Comparison of ENCODE assay signal across 32 cellular contexts in genomic region chr22:17882727-17883126, GRCh38.
"Had no signal": no experiment of that assay in that cellular context is flagged by ENCODE, and none has a peak within 500 bp of the region (broad histone marks: within the 10 kb centered on the region; RNA-seq: fewer than 3 reads in every experiment).

No MANE protein-coding gene starts in this region.

- H3K4me3 Mint-ChIP-seq: activated CD4-positive, alpha-beta T cell treated with anti-CD3 and anti-CD28 coated beads, Interleukin-2, amount 10 ng/mL, durations not matched to agents 24 days and 14 days; activated CD8-positive, alpha-beta T cell treated with anti-CD3 and anti-CD28 coated beads for 36 hours; activated naive CD8-positive, alpha-beta T cell treated with anti-CD3 and anti-CD28 coated beads for 36 hours; activated T-cell treated with anti-CD3 and anti-CD28 coated beads, Interleukin-2, amount 50 U/mL, for 72 hours; activated T-helper 17 cell treated with anti-CD3 and anti-CD28 coated beads, Interleukin-2, amount 50 U/mL, for 72 hours had no signal

- H3K27me3 Mint-ChIP-seq: activated CD4-positive, alpha-beta T cell treated with anti-CD3 and anti-CD28 coated beads, Interleukin-2, amount 10 ng/mL, durations not matched to agents 24 days and 14 days; activated CD8-positive, alpha-beta T cell treated with anti-CD3 and anti-CD28 coated beads for 36 hours; activated naive CD8-positive, alpha-beta T cell treated with anti-CD3 and anti-CD28 coated beads for 36 hours; activated T-helper 17 cell treated with anti-CD3 and anti-CD28 coated beads, Interleukin-2, amount 50 U/mL, for 72 hours had no signal

- H3K4me1 ChIP-seq: Peyer's patch had no signal

- H3K27ac ChIP-seq: brain microvascular endothelial cell, Peyer's patch had no signal

- DNase-seq: activated CD4-positive, alpha-beta T cell treated with anti-CD3 and anti-CD28 coated beads, Interleukin-2, amount 10 ng/mL, durations not matched to agents 24 days and 14 days; activated CD4-positive, alpha-beta T cell treated with anti-CD3 and anti-CD28 coated beads, Interleukin-2, amount 50 U/mL, for 4 hours; activated CD8-positive, alpha-beta T cell treated with anti-CD3 and anti-CD28 coated beads for 36 hours; activated effector memory CD4-positive, alpha-beta T cell treated with anti-CD3 and anti-CD28 coated beads, Interleukin-2, amount 50 U/mL, for 16 hours; activated naive CD4-positive, alpha-beta T cell; activated naive CD4-positive, alpha-beta T cell treated with anti-CD3 and anti-CD28 coated beads, Interleukin-2, amount 50 U/mL, for 16 hours; activated naive CD8-positive, alpha-beta T cell treated with anti-CD3 and anti-CD28 coated beads for 36 hours; activated T-cell treated with anti-CD3 and anti-CD28 coated beads, Interleukin-2, amount 50 U/mL, for 1 hour; activated T-cell treated with anti-CD3 and anti-CD28 coated beads, Interleukin-2, amount 50 U/mL, for 72 hours; amniotic stem cell; brain microvascular endothelial cell; central memory CD4-positive, alpha-beta T cell; Kasumi-1; NCI-H1048; NCI-H1105 treated with DMSO at 0.1 percent for 48 hours; NCI-H1436; NCI-H1694; NCI-H1930; NCI-H2081 treated with DMSO at 0.1 percent for 48 hours; NCI-H226; NCI-H446 treated with DMSO at 0.1 percent for 48 hours; NCI-H524; NCI-H69; PC-3; Peyer's patch; RPMI8226; SHP77 treated with DMSO at 0.1 percent for 48 hours; SW 1271; T-helper 1 cell; T1000 had no signal

- H3K9me3 ChIP-seq: MG63, Peyer's patch had no signal

- H3K27ac Mint-ChIP-seq: activated CD4-positive, alpha-beta T cell treated with anti-CD3 and anti-CD28 coated beads, Interleukin-2, amount 10 ng/mL, durations not matched to agents 24 days and 14 days; activated CD8-positive, alpha-beta T cell treated with anti-CD3 and anti-CD28 coated beads for 36 hours; activated naive CD8-positive, alpha-beta T cell treated with anti-CD3 and anti-CD28 coated beads for 36 hours; activated T-cell treated with anti-CD3 and anti-CD28 coated beads, Interleukin-2, amount 50 U/mL, for 72 hours had no signal

- H3K4me3 ChIP-seq: MG63, Peyer's patch had no signal

- H3K9me3 Mint-ChIP-seq: activated CD4-positive, alpha-beta T cell treated with anti-CD3 and anti-CD28 coated beads, Interleukin-2, amount 10 ng/mL, durations not matched to agents 24 days and 14 days; activated CD8-positive, alpha-beta T cell treated with anti-CD3 and anti-CD28 coated beads for 36 hours; activated naive CD8-positive, alpha-beta T cell treated with anti-CD3 and anti-CD28 coated beads for 36 hours; activated T-cell treated with anti-CD3 and anti-CD28 coated beads, Interleukin-2, amount 50 U/mL, for 72 hours; activated T-helper 17 cell treated with anti-CD3 and anti-CD28 coated beads, Interleukin-2, amount 50 U/mL, for 72 hours had no signal

- H3K4me1 Mint-ChIP-seq: activated CD4-positive, alpha-beta T cell treated with anti-CD3 and anti-CD28 coated beads, Interleukin-2, amount 10 ng/mL, durations not matched to agents 24 days and 14 days; activated naive CD8-positive, alpha-beta T cell treated with anti-CD3 and anti-CD28 coated beads for 36 hours; activated T-helper 17 cell treated with anti-CD3 and anti-CD28 coated beads, Interleukin-2, amount 50 U/mL, for 72 hours had no signal

- ATAC-seq: activated CD8-positive, alpha-beta T cell treated with anti-CD3 and anti-CD28 coated beads for 36 hours; activated T-cell treated with anti-CD3 and anti-CD28 coated beads, Interleukin-2, amount 50 U/mL, for 72 hours; activated T-helper 17 cell treated with anti-CD3 and anti-CD28 coated beads, Interleukin-2, amount 50 U/mL, for 72 hours had no signal

- H3K27me3 ChIP-seq: brain microvascular endothelial cell, MG63, Peyer's patch had no signal
